Comparison of ENCODE assay signal across 2 cellular contexts in genomic region chr11:67160872-67161783, GRCh38.
TF ChIP-seq lines count a peak whose summit lies in the region.

No MANE protein-coding gene starts in this region.

TF ChIP-seq in GM23338, 12 proteins besides CTCF, POLR2A, EP300 and RAD21 (continued from another document):
- TF ChIP-seq REST (IDR thresholded peaks at IDR 0.05; ENCODE audit: unreplicated experiment): no peak
- no peak for TF ChIP-seq POLR2AphosphoS5 (IDR thresholded peaks at IDR 0.05; ENCODE audit: low read depth)
- TF ChIP-seq NANOG (IDR thresholded peaks at IDR 0.05; ENCODE audit: borderline replicate concordance): no peak
- no peak for TF ChIP-seq ZNF114 (CRISPR knock-in tag; IDR thresholded peaks at IDR 0.05)
- TF ChIP-seq STAT1 (IDR thresholded peaks at IDR 0.05; ENCODE audit: unreplicated experiment): no peak
- TF ChIP-seq EZH2 (IDR thresholded peaks at IDR 0.05; ENCODE audit: low read depth, unreplicated experiment): no peak
- TF ChIP-seq EZH2phosphoT487 (IDR thresholded peaks at IDR 0.05; ENCODE audit: unreplicated experiment): no peak
- no peak for TF ChIP-seq ETS1 (IDR thresholded peaks at IDR 0.05)
- TF ChIP-seq ZNF331 (CRISPR knock-in tag; IDR thresholded peaks at IDR 0.05; ENCODE audit: low read depth): no peak
- TF ChIP-seq CREB1 (CRISPR knock-in tag; IDR thresholded peaks at IDR 0.05; ENCODE audit: low read depth): no peak
- no peak for TF ChIP-seq ZNF462 (CRISPR knock-in tag; IDR thresholded peaks at IDR 0.05)

TF ChIP-seq in liver, 16 proteins besides CTCF, POLR2A, EP300 and RAD21 (continued from another document):
- TF ChIP-seq REST (IDR thresholded peaks at IDR 0.05): no peak
- no peak for TF ChIP-seq ZBTB33 (IDR thresholded peaks at IDR 0.05)
- no peak for TF ChIP-seq EGR1 (IDR thresholded peaks at IDR 0.05; ENCODE audit: low read depth in 2 of 2)
- TF ChIP-seq TAF1 (conservative IDR thresholded peaks at IDR 0.05): no peak
- no peak for TF ChIP-seq HNF4G (IDR thresholded peaks at IDR 0.05)
- no peak for TF ChIP-seq MAX (IDR thresholded peaks at IDR 0.05)
